ENCODE assay signal across 21 cellular contexts in the genomic region with DNA sequence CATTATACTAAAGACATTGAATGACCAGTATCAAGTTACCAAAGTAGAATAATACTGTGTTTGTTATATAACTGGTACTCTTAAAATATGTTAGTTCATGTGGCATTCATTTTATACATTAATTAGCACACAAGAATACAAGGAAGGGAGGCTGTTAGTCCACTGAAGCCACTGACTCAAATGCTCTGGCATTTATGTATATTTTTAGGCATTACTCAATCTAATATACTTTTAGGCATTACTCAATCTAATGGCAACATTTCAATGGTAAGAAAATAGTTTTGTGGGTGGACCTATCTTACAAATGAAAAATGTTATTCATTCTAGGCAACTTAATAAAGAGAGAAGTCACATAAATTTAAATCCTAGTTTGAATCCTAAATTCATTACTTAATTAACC.
A peak's percentile ranks its signal among the peaks of the same experiment; 100 is the strongest.
DNase-seq lines count a peak whose midpoint lies in the region; ATAC-seq and TF ChIP-seq lines count a peak whose summit lies in the region.
"Had no signal": no experiment of that assay in that cellular context is flagged by ENCODE, and none has a peak within 500 bp of the region (broad histone marks: within the 10 kb centered on the region; RNA-seq: fewer than 3 reads in every experiment).

No MANE protein-coding gene starts in this region.

- H3K4me3 ChIP-seq in choroid plexus epithelial cell (ENCODE audit: low read depth, low read length) (no peak overlapping the region), foreskin fibroblast (ENCODE audit: low read depth in 1 of 2, low read length in 2 of 2) (no peak overlapping the region)
- H3K4me3 ChIP-seq: BLaER1, MG63, SJCRH30 had no signal

- no peak overlapping the region for H3K27ac ChIP-seq in RWPE1
- H3K27ac ChIP-seq: BLaER1, SJCRH30 had no signal

- no peak overlapping the region for H3K27ac Mint-ChIP-seq in activated CD4-positive, alpha-beta T cell treated with anti-CD3 and anti-CD28 coated beads, Interleukin-2, amount 10 ng/mL, durations not matched to agents 7 days and 5 days
- H3K27ac Mint-ChIP-seq: CD4-positive, alpha-beta memory T cell had no signal

- POLR2A ChIA-PET in RWPE1 (lab: Yijun Ruan, JAX; ENCODE audit: low non-redundant PET): no interaction called here
- POLR2A ChIA-PET in activated CD4-positive, alpha-beta T cell treated with anti-CD3 and anti-CD28 coated beads, Interleukin-2, amount 10 ng/mL, durations not matched to agents 7 days and 5 days (lab: Charles Lee): no interaction called here

- intact Hi-C loops in left cardiac atrium (cut with DNase I): no loop called here

- no peaks in the 10 kb centered on the region for H3K36me3 Mint-ChIP-seq in activated CD4-positive, alpha-beta T cell treated with anti-CD3 and anti-CD28 coated beads, Interleukin-2, amount 10 ng/mL, durations not matched to agents 7 days and 5 days (ENCODE audit: low read depth)
- H3K36me3 Mint-ChIP-seq: CD4-positive, alpha-beta memory T cell had no signal

- TF ChIP-seq CTCF in RWPE1 (conservative IDR thresholded peaks at IDR 0.05; ENCODE audit: low read depth) (no peak), choroid plexus epithelial cell (conservative IDR thresholded peaks at IDR 0.05; ENCODE audit: low read depth, low read length) (no peak), foreskin fibroblast (IDR thresholded peaks at IDR 0.05; ENCODE audit: low read depth, low read length) (no peak)

- peaks cover 22% of the 10 kb centered on the region for H3K9me3 Mint-ChIP-seq in activated CD4-positive, alpha-beta T cell treated with anti-CD3 and anti-CD28 coated beads, Interleukin-2, amount 10 ng/mL, durations not matched to agents 7 days and 5 days

- no peak overlapping the region for H3K4me3 Mint-ChIP-seq in activated CD4-positive, alpha-beta T cell treated with anti-CD3 and anti-CD28 coated beads, Interleukin-2, amount 10 ng/mL, durations not matched to agents 7 days and 5 days
- H3K4me3 Mint-ChIP-seq: CD4-positive, alpha-beta memory T cell had no signal

- ATAC-seq in GM21528 (IDR thresholded peaks at IDR 0.05; ENCODE audit: low FRiP score, unreplicated experiment) (no peak), left cardiac atrium (no peak)

- CTCF ChIA-PET in RWPE1 (lab: Yijun Ruan, JAX): no interaction called here
- CTCF ChIA-PET in activated CD4-positive, alpha-beta T cell treated with anti-CD3 and anti-CD28 coated beads, Interleukin-2, amount 10 ng/mL, durations not matched to agents 7 days and 5 days (lab: Charles Lee): no interaction called here

- no peaks in the 10 kb centered on the region for H3K27me3 Mint-ChIP-seq in activated CD4-positive, alpha-beta T cell treated with anti-CD3 and anti-CD28 coated beads, Interleukin-2, amount 10 ng/mL, durations not matched to agents 7 days and 5 days
- H3K27me3 Mint-ChIP-seq: CD4-positive, alpha-beta memory T cell had no signal

- DNase-seq in GM03348 (ENCODE audit: low spot score) (peak; percentile 2), RWPE1 (ENCODE audit: low spot score) (peak; percentile 8), choroid plexus epithelial cell (ENCODE audit: low read depth) (peak; percentile 15), foreskin fibroblast (peak; percentile 21 to 39), left cardiac atrium (no peak)
- no peak for DNase-seq in activated naive CD4-positive, alpha-beta T cell treated with anti-CD3 and anti-CD28 coated beads, Interleukin-2, amount 50 U/mL, for 16 hours
- no peak for DNase-seq in activated CD4-positive, alpha-beta T cell treated with anti-CD3 and anti-CD28 coated beads, Interleukin-2, amount 10 ng/mL, durations not matched to agents 7 days and 5 days
- DNase-seq: Calu3; CD4-positive, alpha-beta memory T cell; EL; Karpas-422; MG63; NCI-H1048; NCI-H1436; NCI-H1930; NCI-H226; NCI-H524; NCI-H82; SJCRH30 had no signal

- no peaks in the 10 kb centered on the region for H3K4me1 Mint-ChIP-seq in activated CD4-positive, alpha-beta T cell treated with anti-CD3 and anti-CD28 coated beads, Interleukin-2, amount 10 ng/mL, durations not matched to agents 7 days and 5 days
- H3K4me1 Mint-ChIP-seq: CD4-positive, alpha-beta memory T cell had no signal

Comparison
In these comparisons a context has a peak if more than half of its experiments do, and no peak if none do; other contexts are left out.
1. DNase-seq: peak in GM03348 (single experiment), RWPE1 (single experiment), choroid plexus epithelial cell (single experiment) and foreskin fibroblast (2 of 2); none in activated naive CD4-positive, alpha-beta T cell treated with anti-CD3 and anti-CD28 coated beads, Interleukin-2, amount 50 U/mL, for 16 hours (single experiment), activated CD4-positive, alpha-beta T cell treated with anti-CD3 and anti-CD28 coated beads, Interleukin-2, amount 10 ng/mL, durations not matched to agents 7 days and 5 days (single experiment) and left cardiac atrium (single experiment).